ENCODE assay signal across 1 cellular context in the genomic region with DNA sequence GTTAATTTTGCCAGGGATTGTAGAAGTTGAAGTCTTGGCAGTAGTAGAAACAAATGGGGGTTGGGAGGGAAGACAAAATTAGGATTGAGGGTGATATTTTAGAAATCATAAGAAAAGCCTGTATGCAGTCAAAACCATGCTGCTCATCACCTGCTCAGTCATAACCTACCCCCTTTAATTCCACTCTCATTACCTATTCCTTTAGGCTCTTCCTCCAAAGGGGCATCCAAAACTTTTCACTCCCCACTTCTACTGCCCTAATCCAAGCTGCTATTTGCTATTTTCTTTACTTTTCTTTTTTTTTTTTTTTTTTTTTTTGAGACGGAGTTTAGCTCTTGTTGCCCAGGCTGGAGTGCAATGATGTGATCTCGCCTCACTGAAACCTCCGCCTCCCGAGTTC.
TF ChIP-seq lines count a peak whose summit lies in the region.

No MANE protein-coding gene starts in this region.

TF ChIP-seq in H1, 55 proteins besides CTCF, POLR2A, EP300 and RAD21:
- TF ChIP-seq TAF1 (IDR thresholded peaks at IDR 0.05; ENCODE audit: low read depth, low read length), result no peak
- TF ChIP-seq CBX8 (IDR thresholded peaks at IDR 0.05; ENCODE audit: borderline replicate concordance, low read depth, low read length), result no peak
- TF ChIP-seq KDM1A (IDR thresholded peaks at IDR 0.05; ENCODE audit: borderline replicate concordance, low read length), result no peak
- no peak for TF ChIP-seq TEAD4 (IDR thresholded peaks at IDR 0.05; ENCODE audit: low read depth, low read length)
- no peak for TF ChIP-seq KDM4A (IDR thresholded peaks at IDR 0.05; ENCODE audit: low read depth, low read length, severe bottlenecking)
- TF ChIP-seq, protein P1, sequence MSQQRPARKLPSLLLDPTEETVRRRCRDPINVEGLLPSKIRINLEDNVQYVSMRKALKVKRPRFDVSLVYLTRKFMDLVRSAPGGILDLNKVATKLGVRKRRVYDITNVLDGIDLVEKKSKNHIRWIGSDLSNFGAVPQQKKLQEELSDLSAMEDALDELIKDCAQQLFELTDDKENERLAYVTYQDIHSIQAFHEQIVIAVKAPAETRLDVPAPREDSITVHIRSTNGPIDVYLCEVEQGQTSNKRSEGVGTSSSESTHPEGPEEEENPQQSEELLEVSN (IDR thresholded peaks at IDR 0.05), result no peak
- TF ChIP-seq EZH2 (IDR thresholded peaks at IDR 0.05; ENCODE audit: low read depth, low read length, severe bottlenecking), result no peak
- TF ChIP-seq SP4 (IDR thresholded peaks at IDR 0.05; ENCODE audit: low read length), result no peak
- TF ChIP-seq GTF2F1 (IDR thresholded peaks at IDR 0.05; ENCODE audit: borderline replicate concordance, low read depth, low read length), result no peak
- TF ChIP-seq RXRA (IDR thresholded peaks at IDR 0.05; ENCODE audit: insufficient read depth, low read depth, low read length), result no peak
- no peak for TF ChIP-seq EGR1 (IDR thresholded peaks at IDR 0.05; ENCODE audit: borderline replicate concordance, low read depth, low read length)
- no peak for TF ChIP-seq SP2 (IDR thresholded peaks at IDR 0.05; ENCODE audit: low read length)
- TF ChIP-seq NRF1 (IDR thresholded peaks at IDR 0.05; ENCODE audit: low read depth, low read length), result no peak
- no peak for TF ChIP-seq SIX5 (IDR thresholded peaks at IDR 0.05; ENCODE audit: low read depth, low read length)
- TF ChIP-seq POU5F1 (IDR thresholded peaks at IDR 0.05; ENCODE audit: low read depth, low read length), result no peak
- TF ChIP-seq CEBPB (IDR thresholded peaks at IDR 0.05; ENCODE audit: low read depth, low read length), result no peak
- TF ChIP-seq BACH1 (IDR thresholded peaks at IDR 0.05; ENCODE audit: low read length), result no peak
